ENCODE assay signal across 1 cellular context in genomic region chr7:149838224-149838991, GRCh38.
A peak's percentile ranks its signal among the peaks of the same experiment; 100 is the strongest.
TF ChIP-seq lines count a peak whose summit lies in the region.

Gene ZNF862, plus strand, starts transcription at chr7:149838375. Its CDS starts 237 bp downstream, at chr7:149838612.

TF ChIP-seq in HepG2, 621 proteins besides CTCF, POLR2A, EP300 and RAD21 (continued from another document and continues in another):
- TF ChIP-seq, protein P1, sequence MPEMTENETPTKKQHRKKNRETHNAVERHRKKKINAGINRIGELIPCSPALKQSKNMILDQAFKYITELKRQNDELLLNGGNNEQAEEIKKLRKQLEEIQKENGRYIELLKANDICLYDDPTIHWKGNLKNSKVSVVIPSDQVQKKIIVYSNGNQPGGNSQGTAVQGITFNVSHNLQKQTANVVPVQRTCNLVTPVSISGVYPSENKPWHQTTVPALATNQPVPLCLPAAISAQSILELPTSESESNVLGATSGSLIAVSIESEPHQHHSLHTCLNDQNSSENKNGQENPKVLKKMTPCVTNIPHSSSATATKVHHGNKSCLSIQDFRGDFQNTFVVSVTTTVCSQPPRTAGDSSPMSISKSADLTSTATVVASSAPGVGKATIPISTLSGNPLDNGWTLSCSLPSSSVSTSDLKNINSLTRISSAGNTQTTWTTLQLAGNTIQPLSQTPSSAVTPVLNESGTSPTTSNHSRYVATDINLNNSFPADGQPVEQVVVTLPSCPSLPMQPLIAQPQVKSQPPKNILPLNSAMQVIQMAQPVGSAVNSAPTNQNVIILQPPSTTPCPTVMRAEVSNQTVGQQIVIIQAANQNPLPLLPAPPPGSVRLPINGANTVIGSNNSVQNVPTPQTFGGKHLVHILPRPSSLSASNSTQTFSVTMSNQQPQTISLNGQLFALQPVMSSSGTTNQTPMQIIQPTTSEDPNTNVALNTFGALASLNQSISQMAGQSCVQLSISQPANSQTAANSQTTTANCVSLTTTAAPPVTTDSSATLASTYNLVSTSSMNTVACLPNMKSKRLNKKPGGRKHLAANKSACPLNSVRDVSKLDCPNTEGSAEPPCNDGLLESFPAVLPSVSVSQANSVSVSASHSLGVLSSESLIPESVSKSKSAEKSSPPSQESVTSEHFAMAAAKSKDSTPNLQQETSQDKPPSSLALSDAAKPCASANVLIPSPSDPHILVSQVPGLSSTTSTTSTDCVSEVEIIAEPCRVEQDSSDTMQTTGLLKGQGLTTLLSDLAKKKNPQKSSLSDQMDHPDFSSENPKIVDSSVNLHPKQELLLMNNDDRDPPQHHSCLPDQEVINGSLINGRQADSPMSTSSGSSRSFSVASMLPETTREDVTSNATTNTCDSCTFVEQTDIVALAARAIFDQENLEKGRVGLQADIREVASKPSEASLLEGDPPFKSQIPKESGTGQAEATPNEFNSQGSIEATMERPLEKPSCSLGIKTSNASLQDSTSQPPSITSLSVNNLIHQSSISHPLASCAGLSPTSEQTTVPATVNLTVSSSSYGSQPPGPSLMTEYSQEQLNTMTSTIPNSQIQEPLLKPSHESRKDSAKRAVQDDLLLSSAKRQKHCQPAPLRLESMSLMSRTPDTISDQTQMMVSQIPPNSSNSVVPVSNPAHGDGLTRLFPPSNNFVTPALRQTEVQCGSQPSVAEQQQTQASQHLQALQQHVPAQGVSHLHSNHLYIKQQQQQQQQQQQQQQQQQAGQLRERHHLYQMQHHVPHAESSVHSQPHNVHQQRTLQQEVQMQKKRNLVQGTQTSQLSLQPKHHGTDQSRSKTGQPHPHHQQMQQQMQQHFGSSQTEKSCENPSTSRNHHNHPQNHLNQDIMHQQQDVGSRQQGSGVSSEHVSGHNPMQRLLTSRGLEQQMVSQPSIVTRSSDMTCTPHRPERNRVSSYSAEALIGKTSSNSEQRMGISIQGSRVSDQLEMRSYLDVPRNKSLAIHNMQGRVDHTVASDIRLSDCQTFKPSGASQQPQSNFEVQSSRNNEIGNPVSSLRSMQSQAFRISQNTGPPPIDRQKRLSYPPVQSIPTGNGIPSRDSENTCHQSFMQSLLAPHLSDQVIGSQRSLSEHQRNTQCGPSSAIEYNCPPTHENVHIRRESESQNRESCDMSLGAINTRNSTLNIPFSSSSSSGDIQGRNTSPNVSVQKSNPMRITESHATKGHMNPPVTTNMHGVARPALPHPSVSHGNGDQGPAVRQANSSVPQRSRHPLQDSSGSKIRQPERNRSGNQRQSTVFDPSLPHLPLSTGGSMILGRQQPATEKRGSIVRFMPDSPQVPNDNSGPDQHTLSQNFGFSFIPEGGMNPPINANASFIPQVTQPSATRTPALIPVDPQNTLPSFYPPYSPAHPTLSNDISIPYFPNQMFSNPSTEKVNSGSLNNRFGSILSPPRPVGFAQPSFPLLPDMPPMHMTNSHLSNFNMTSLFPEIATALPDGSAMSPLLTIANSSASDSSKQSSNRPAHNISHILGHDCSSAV (CRISPR knock-in tag; IDR thresholded peaks at IDR 0.05; ENCODE audit: borderline replicate concordance): no peak
- TF ChIP-seq ZNF644 (CRISPR knock-in tag; IDR thresholded peaks at IDR 0.05; ENCODE audit: low read depth) (no peak), ZNF549 (CRISPR knock-in tag; IDR thresholded peaks at IDR 0.05) (no peak), MZF1 (CRISPR knock-in tag; IDR thresholded peaks at IDR 0.05; ENCODE audit: borderline replicate concordance) (no peak), ZNF350 (CRISPR knock-in tag; IDR thresholded peaks at IDR 0.05; ENCODE audit: borderline replicate concordance, low read depth) (peak; percentile 82; the same call in 1 of the 2 replicates), PRDM15 (CRISPR knock-in tag; IDR thresholded peaks at IDR 0.05) (no peak), TRIM22 (IDR thresholded peaks at IDR 0.05) (no peak), TIGD3 (CRISPR knock-in tag; IDR thresholded peaks at IDR 0.05; ENCODE audit: borderline replicate concordance) (no peak), ZBTB46 (CRISPR knock-in tag; IDR thresholded peaks at IDR 0.05; ENCODE audit: borderline replicate concordance) (no peak), HOXD1 (CRISPR knock-in tag; IDR thresholded peaks at IDR 0.05) (peak; percentile 37; the same call in 1 of the 2 replicates), KAT7 (CRISPR knock-in tag; IDR thresholded peaks at IDR 0.05; ENCODE audit: borderline replicate concordance) (peak; percentile 76; the same call in 1 of the 2 replicates), ZFP90 (CRISPR knock-in tag; IDR thresholded peaks at IDR 0.05; ENCODE audit: borderline replicate concordance) (no peak), RCOR2 (CRISPR knock-in tag; IDR thresholded peaks at IDR 0.05) (no peak), LBX2 (CRISPR knock-in tag; IDR thresholded peaks at IDR 0.05; ENCODE audit: borderline replicate concordance) (no peak), ZNF121 (CRISPR knock-in tag; IDR thresholded peaks at IDR 0.05) (no peak), NR0B2 (CRISPR knock-in tag; IDR thresholded peaks at IDR 0.05) (no peak; the same call in 1 of the 2 replicates), MATR3 (CRISPR knock-in tag; IDR thresholded peaks at IDR 0.05) (no peak), ZNF780A (CRISPR knock-in tag; IDR thresholded peaks at IDR 0.05) (no peak)
- TF ChIP-seq, protein P2, sequence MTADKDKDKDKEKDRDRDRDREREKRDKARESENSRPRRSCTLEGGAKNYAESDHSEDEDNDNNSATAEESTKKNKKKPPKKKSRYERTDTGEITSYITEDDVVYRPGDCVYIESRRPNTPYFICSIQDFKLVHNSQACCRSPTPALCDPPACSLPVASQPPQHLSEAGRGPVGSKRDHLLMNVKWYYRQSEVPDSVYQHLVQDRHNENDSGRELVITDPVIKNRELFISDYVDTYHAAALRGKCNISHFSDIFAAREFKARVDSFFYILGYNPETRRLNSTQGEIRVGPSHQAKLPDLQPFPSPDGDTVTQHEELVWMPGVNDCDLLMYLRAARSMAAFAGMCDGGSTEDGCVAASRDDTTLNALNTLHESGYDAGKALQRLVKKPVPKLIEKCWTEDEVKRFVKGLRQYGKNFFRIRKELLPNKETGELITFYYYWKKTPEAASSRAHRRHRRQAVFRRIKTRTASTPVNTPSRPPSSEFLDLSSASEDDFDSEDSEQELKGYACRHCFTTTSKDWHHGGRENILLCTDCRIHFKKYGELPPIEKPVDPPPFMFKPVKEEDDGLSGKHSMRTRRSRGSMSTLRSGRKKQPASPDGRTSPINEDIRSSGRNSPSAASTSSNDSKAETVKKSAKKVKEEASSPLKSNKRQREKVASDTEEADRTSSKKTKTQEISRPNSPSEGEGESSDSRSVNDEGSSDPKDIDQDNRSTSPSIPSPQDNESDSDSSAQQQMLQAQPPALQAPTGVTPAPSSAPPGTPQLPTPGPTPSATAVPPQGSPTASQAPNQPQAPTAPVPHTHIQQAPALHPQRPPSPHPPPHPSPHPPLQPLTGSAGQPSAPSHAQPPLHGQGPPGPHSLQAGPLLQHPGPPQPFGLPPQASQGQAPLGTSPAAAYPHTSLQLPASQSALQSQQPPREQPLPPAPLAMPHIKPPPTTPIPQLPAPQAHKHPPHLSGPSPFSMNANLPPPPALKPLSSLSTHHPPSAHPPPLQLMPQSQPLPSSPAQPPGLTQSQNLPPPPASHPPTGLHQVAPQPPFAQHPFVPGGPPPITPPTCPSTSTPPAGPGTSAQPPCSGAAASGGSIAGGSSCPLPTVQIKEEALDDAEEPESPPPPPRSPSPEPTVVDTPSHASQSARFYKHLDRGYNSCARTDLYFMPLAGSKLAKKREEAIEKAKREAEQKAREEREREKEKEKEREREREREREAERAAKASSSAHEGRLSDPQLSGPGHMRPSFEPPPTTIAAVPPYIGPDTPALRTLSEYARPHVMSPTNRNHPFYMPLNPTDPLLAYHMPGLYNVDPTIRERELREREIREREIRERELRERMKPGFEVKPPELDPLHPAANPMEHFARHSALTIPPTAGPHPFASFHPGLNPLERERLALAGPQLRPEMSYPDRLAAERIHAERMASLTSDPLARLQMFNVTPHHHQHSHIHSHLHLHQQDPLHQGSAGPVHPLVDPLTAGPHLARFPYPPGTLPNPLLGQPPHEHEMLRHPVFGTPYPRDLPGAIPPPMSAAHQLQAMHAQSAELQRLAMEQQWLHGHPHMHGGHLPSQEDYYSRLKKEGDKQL (CRISPR knock-in tag; IDR thresholded peaks at IDR 0.05; ENCODE audit: low read depth): peak; percentile 50; the same call in 1 of the 2 replicates
- TF ChIP-seq, protein P3, sequence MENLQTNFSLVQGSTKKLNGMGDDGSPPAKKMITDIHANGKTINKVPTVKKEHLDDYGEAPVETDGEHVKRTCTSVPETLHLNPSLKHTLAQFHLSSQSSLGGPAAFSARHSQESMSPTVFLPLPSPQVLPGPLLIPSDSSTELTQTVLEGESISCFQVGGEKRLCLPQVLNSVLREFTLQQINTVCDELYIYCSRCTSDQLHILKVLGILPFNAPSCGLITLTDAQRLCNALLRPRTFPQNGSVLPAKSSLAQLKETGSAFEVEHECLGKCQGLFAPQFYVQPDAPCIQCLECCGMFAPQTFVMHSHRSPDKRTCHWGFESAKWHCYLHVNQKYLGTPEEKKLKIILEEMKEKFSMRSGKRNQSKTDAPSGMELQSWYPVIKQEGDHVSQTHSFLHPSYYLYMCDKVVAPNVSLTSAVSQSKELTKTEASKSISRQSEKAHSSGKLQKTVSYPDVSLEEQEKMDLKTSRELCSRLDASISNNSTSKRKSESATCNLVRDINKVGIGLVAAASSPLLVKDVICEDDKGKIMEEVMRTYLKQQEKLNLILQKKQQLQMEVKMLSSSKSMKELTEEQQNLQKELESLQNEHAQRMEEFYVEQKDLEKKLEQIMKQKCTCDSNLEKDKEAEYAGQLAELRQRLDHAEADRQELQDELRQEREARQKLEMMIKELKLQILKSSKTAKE (CRISPR knock-in tag; IDR thresholded peaks at IDR 0.05; ENCODE audit: borderline replicate concordance): no peak
